In genomic region chr15:99631256-99631655, GRCh38 we compare ENCODE assay signal across 8 cellular contexts.
DNase-seq lines count a peak whose midpoint lies in the region; ATAC-seq and TF ChIP-seq lines count a peak whose summit lies in the region.

No MANE protein-coding gene starts in this region.

- TF ChIP-seq CTCF in fibroblast of mammary gland (conservative IDR thresholded peaks at IDR 0.05; ENCODE audit: control insufficient read depth, insufficient read depth, low read depth, low read length), result no peak

- peaks cover 8% of the 10 kb centered on the region for H3K36me3 ChIP-seq in CD4-positive, CD25-positive, alpha-beta regulatory T cell (ENCODE audit: control insufficient read depth, insufficient read depth, low read length)

- no peaks in the 10 kb centered on the region for H3K9me3 ChIP-seq in CD4-positive, CD25-positive, alpha-beta regulatory T cell (ENCODE audit: control insufficient read depth in 2 of 2, low read length in 2 of 2)

- peaks cover 32 to 44% (median 41%) of the 10 kb centered on the region in 4 donors for H3K4me1 Mint-ChIP-seq in CD4-positive, CD25-positive, alpha-beta regulatory T cell

- DNase-seq in CD4-positive, CD25-positive, alpha-beta regulatory T cell, result no peak
- DNase-seq in fibroblast of mammary gland (ENCODE audit: low read depth) (peak; percentile 31), NCI-H187 (lab: John Stamatoyannopoulos, UW) (no peak), D341Med (ENCODE audit: low spot score) (no peak), NCI-H446 treated with DMSO at 0.1 percent for 48 hours (lab: John Stamatoyannopoulos, UW) (no peak)
- no peak for DNase-seq in stimulated activated CD4-positive, alpha-beta T cell treated with anti-CD3 and anti-CD28 coated beads, Interleukin-12 subunit alpha, Interleukin-12 subunit beta, amount 100 ng/mL, for 4 hours

- H3K27ac Mint-ChIP-seq in CD4-positive, CD25-positive, alpha-beta regulatory T cell, result peak overlapping the region in 1 of 3 donors; percentile 48

- no peak overlapping the region for H3K4me3 ChIP-seq in CD4-positive, CD25-positive, alpha-beta regulatory T cell (ENCODE audit: low read depth, low read length)
- no peak overlapping the region for H3K4me3 ChIP-seq in fibroblast of mammary gland (ENCODE audit: control insufficient read depth, low read depth, low read length)

- ATAC-seq in CD4-positive, CD25-positive, alpha-beta regulatory T cell (ENCODE audit: low read depth in 2 of 2), result peak; percentile 57 to 59
- ATAC-seq in GM19468 (IDR thresholded peaks at IDR 0.05; ENCODE audit: extremely low read depth, unreplicated experiment) (peak; percentile 74), HG03460 (IDR thresholded peaks at IDR 0.05; ENCODE audit: unreplicated experiment) (peak; percentile 94)

- H3K27me3 ChIP-seq in CD4-positive, CD25-positive, alpha-beta regulatory T cell (ENCODE audit: control insufficient read depth, insufficient read depth, low read length), result no peaks in the 10 kb centered on the region

- H3K4me3 Mint-ChIP-seq in CD4-positive, CD25-positive, alpha-beta regulatory T cell, result no peak overlapping the region

- H3K36me3 Mint-ChIP-seq in CD4-positive, CD25-positive, alpha-beta regulatory T cell, result peaks cover 40% of the 10 kb centered on the region

- H3K27ac ChIP-seq in CD4-positive, CD25-positive, alpha-beta regulatory T cell (ENCODE audit: insufficient read depth, low read length, poor library complexity, severe bottlenecking), result no peak overlapping the region

- peaks cover 0 to 7% (median 4%) of the 10 kb centered on the region in 7 donors for H3K9me3 Mint-ChIP-seq in CD4-positive, CD25-positive, alpha-beta regulatory T cell

- no peaks in the 10 kb centered on the region for H3K4me1 ChIP-seq in CD4-positive, CD25-positive, alpha-beta regulatory T cell (ENCODE audit: control insufficient read depth, insufficient read depth, low read length, poor library complexity, severe bottlenecking)

- no peaks in the 10 kb centered on the region for H3K27me3 Mint-ChIP-seq in CD4-positive, CD25-positive, alpha-beta regulatory T cell
